ENCODE assay signal across 28 cellular contexts in the genomic region with DNA sequence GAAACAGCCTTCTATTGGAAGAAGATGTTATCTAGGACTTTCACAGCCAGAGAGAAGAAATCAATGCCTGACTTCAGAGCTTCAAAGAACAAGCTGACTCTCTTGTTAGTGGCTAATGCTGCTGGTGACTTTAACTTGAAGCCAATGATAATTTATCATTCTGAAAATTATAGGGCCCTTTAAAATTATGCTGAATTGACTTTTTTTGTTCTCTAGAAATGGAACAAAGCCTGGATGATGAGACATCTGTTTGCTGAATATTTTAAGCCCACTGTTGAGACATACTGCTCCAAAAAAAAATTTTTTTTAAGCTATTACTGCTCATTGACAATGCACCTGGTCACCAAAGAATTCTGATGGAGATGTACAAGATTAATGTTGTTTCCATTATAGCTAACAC.
"Had no signal": no experiment of that assay in that cellular context is flagged by ENCODE, and none has a peak within 500 bp of the region (broad histone marks: within the 10 kb centered on the region; RNA-seq: fewer than 3 reads in every experiment).

No MANE protein-coding gene starts in this region.

- H3K79me2 ChIP-seq: parathyroid adenoma had no signal

- H3K4me2 ChIP-seq: neural progenitor cell, smooth muscle cell had no signal

- H3K9me3 ChIP-seq: ovary, testis, uterus had no signal

- H3K4me1 ChIP-seq: neural progenitor cell, parathyroid adenoma, psoas muscle, spleen, suprapubic skin, testis, tibial artery, transverse colon, upper lobe of right lung, uterus had no signal

- DNase-seq: natural killer cell; occipital lobe; ovary; posterior cingulate gyrus; psoas muscle; right cardiac atrium; spleen; stimulated activated CD4-positive, alpha-beta T cell treated with anti-CD3 and anti-CD28 coated beads, Interleukin-12 subunit alpha, Interleukin-12 subunit beta, amount 100 ng/mL, for 4 hours; stimulated activated CD4-positive, alpha-beta T cell treated with anti-CD3 and anti-CD28 coated beads, Interleukin-1b, Interleukin-23, amount 100 ng/mL, for 48 hours; stimulated activated CD4-positive, alpha-beta T cell treated with anti-CD3 and anti-CD28 coated beads, Interleukin-4, amount 100 ng/mL, for 1 hour; stimulated activated CD4-positive, alpha-beta T cell treated with anti-CD3 and anti-CD28 coated beads, Interleukin-4, amount 100 ng/mL, for 4 hours; stimulated activated CD8-positive, alpha-beta memory T cell treated with anti-CD3 and anti-CD28 coated beads, Interleukin-4, amount 100 ng/mL, for 48 hours; stimulated activated naive CD4-positive, alpha-beta T cell; stimulated activated naive CD8-positive, alpha-beta T cell treated with anti-CD3 and anti-CD28 coated beads, Interleukin-15, amount 100 ng/mL, for 72 hours; stimulated activated naive CD8-positive, alpha-beta T cell treated with anti-CD3 and anti-CD28 coated beads, Interleukin-15, Interleukin-2, amounts not matched to agents 100 U/mL and 50 U/mL, for 24 hours; substantia nigra; testis; tibial artery; transverse colon; upper lobe of right lung; uterus had no signal

- H3K4me3 ChIP-seq: neural progenitor cell, ovary, psoas muscle, skin epidermis, smooth muscle cell, spleen, suprapubic skin, testis, tibial artery, transverse colon, upper lobe of right lung, uterus had no signal

- H3K9ac ChIP-seq: neural progenitor cell, parathyroid adenoma had no signal

- ATAC-seq: natural killer cell; psoas muscle; right cardiac atrium; sciatic nerve; stimulated activated memory B cell treated with anti-CD40 and anti-IgM and Interleukin-4, amounts not matched to agents 10 μg/mL and 1 μg/mL and 100 μg/mL, for 72 hours; stimulated activated naive CD8-positive, alpha-beta T cell treated with anti-CD3 and anti-CD28 coated beads, Interleukin-15, amount 100 ng/mL, for 72 hours; stimulated activated naive CD8-positive, alpha-beta T cell treated with anti-CD3 and anti-CD28 coated beads, Interleukin-15, Interleukin-2, amounts not matched to agents 100 U/mL and 50 U/mL, for 24 hours; upper lobe of right lung had no signal

- H3K27me3 ChIP-seq: neural progenitor cell, ovary, spleen, suprapubic skin, testis, tibial artery, transverse colon, upper lobe of right lung, uterus had no signal

- H2AFZ ChIP-seq: neural progenitor cell, parathyroid adenoma had no signal

- H3K27ac ChIP-seq: neural progenitor cell, ovary, parathyroid adenoma, psoas muscle, skin epidermis, spleen, suprapubic skin, testis, tibial artery, transverse colon, upper lobe of right lung, uterus had no signal

- H3K36me3 ChIP-seq: neural progenitor cell, ovary, spleen, suprapubic skin, tibial artery, transverse colon, upper lobe of right lung, uterus had no signal
